Comparison of ENCODE assay signal across 12 cellular contexts in genomic region chr15:65086680-65087111, GRCh38. TPM values are rescaled to one million over a fixed set of nuclear protein-coding genes. Genes with fewer than 3 reads are reported as not detected.
DNase-seq lines count a peak whose midpoint lies in the region; ATAC-seq and TF ChIP-seq lines count a peak whose summit lies in the region.
"Had no signal": no experiment of that assay in that cellular context is flagged by ENCODE, and none has a peak within 500 bp of the region (broad histone marks: within the 10 kb centered on the region; RNA-seq: fewer than 3 reads in every experiment).

No MANE protein-coding gene starts in this region.

- DNase-seq in NCI-H82 (lab: John Stamatoyannopoulos, UW) (peak; percentile 65), NCI-H82 treated with DMSO at 0.1 percent for 48 hours (lab: John Stamatoyannopoulos, UW; ENCODE audit: unreplicated experiment) (no peak), SJSA1 (ENCODE audit: low read depth in 1 of 2, low spot score in 2 of 2) (peak; percentile 52 to 73), germinal center (ENCODE audit: low spot score) (peak; percentile 24), thyroid gland (no peak), COLO829 (ENCODE audit: low spot score) (no peak)
- DNase-seq: activated CD4-positive, alpha-beta memory T cell treated with anti-CD3 and anti-CD28 coated beads, Interleukin-2, amount 10 ng/mL, durations not matched to agents 7 days and 5 days; KG1; stimulated activated CD4-positive, alpha-beta T cell treated with anti-CD3 and anti-CD28 coated beads, Interleukin-1b, Interleukin-23, amount 100 ng/mL, for 48 hours had no signal

- H3K27me3 ChIP-seq in SJSA1 (replicated peaks) (no peaks in the 10 kb centered on the region), thyroid gland (no peaks in the 10 kb centered on the region)
- H3K27me3 ChIP-seq: cardiac muscle cell had no signal

- TF ChIP-seq POLR2A in thyroid gland (IDR thresholded peaks at IDR 0.05): no peak

- no peak overlapping the region for H3K4me3 ChIP-seq in SJSA1
- no peak overlapping the region for H3K4me3 ChIP-seq in thyroid gland (replicated peaks in 1 of 3)
- H3K4me3 ChIP-seq: cardiac muscle cell had no signal

- peak in 1 of 6 experiments; percentile 2 for TF ChIP-seq CTCF in thyroid gland (IDR thresholded peaks at IDR 0.05)

- H3K4me1 ChIP-seq in SJSA1 (replicated peaks) (peaks cover 84% of the 10 kb centered on the region), thyroid gland (peaks cover 62 to 85% of the 10 kb centered on the region in 2 donors)

- H3K36me3 ChIP-seq in SJSA1 (no peaks in the 10 kb centered on the region; the same call in 1 of the 2 replicates), thyroid gland (no peaks in the 10 kb centered on the region)
- H3K36me3 ChIP-seq: cardiac muscle cell had no signal

- H3K9me3 ChIP-seq in SJSA1 (replicated peaks) (no peaks in the 10 kb centered on the region), thyroid gland (no peaks in the 10 kb centered on the region)

- 72 to 79% methylated on average over 3 to 6 of the region's 6 CpGs for WGBS in thyroid gland, 2 donors

- H3K27ac ChIP-seq in SJSA1 (peak overlapping the region; percentile 89), thyroid gland (peak overlapping the region; percentile 84 to 97 (median 89))

- ATAC-seq in GM18858 (IDR thresholded peaks at IDR 0.05; ENCODE audit: unreplicated experiment) (no peak), GM21360 (IDR thresholded peaks at IDR 0.05; ENCODE audit: unreplicated experiment) (no peak)

- intact Hi-C loops in thyroid gland (cut with DNase I): no loop called here

RNA-seq across cellular contexts. Expression of gene KBTBD13, which starts 10.2 kb away (rescaled TPM):
- total RNA-seq in SJSA1 (2014; rRNA removed; shearing (Covaris generic)): not detected in 2 replicates
- total RNA-seq in thyroid gland: not detected
- total RNA-seq: activated CD4-positive, alpha-beta memory T cell treated with anti-CD3 and anti-CD28 coated beads, Interleukin-2, amount 10 ng/mL, durations not matched to agents 7 days and 5 days had no signal

RNA-seq across cellular contexts. Expression of gene RASL12, which starts 18.9 kb away (rescaled TPM):
- 175 and 181 TPM in 2 replicates for total RNA-seq in SJSA1 (2014; rRNA removed; shearing (Covaris generic))
- 10 to 100 TPM in 1 of 4 donors, 1 to 10 TPM in 3; 5.1 to 12.5 (median 7.7) TPM for total RNA-seq in thyroid gland
- total RNA-seq: activated CD4-positive, alpha-beta memory T cell treated with anti-CD3 and anti-CD28 coated beads, Interleukin-2, amount 10 ng/mL, durations not matched to agents 7 days and 5 days had no signal

RNA-seq across cellular contexts. Expression of gene UBAP1L, which starts 28.3 kb away (rescaled TPM):
- 0.38 and 0.87 TPM in 2 replicates for total RNA-seq in SJSA1 (2014; rRNA removed; shearing (Covaris generic))
- 10 to 100 TPM in 1 of 4 donors, 1 to 10 TPM in 3; 8.1 to 12.6 (median 8.8) TPM for total RNA-seq in thyroid gland

RNA-seq across cellular contexts. Expression of gene SLC51B, which starts 41.5 kb away (rescaled TPM):
- 1.1 TPM in 1 of 2 replicates, not detected in the other for total RNA-seq in SJSA1 (2014; rRNA removed; shearing (Covaris generic))
- not detected for total RNA-seq in thyroid gland
- total RNA-seq: activated CD4-positive, alpha-beta memory T cell treated with anti-CD3 and anti-CD28 coated beads, Interleukin-2, amount 10 ng/mL, durations not matched to agents 7 days and 5 days; cardiac muscle cell had no signal

RNA-seq across cellular contexts. Expression of gene PDCD7, which starts 46.9 kb away (rescaled TPM):
- 25.8 and 29.4 TPM in 2 replicates for total RNA-seq in SJSA1 (2014; rRNA removed; shearing (Covaris generic))
- 10 to 100 TPM; 27.5 to 43.4 (median 32.9) TPM for total RNA-seq in thyroid gland

Comparison
In these comparisons a context has a peak if more than half of its experiments do, and no peak if none do; other contexts are left out.
1. DNase-seq: peak in NCI-H82 (single experiment), SJSA1 (2 of 2) and germinal center (single experiment); none in NCI-H82 treated with DMSO at 0.1 percent for 48 hours (single experiment), thyroid gland (0 of 2) and COLO829 (single experiment).
2. RNA of gene RASL12, which starts 18.9 kb away (total RNA-seq): 175 to 181 TPM in SJSA1; 5.1 to 12.5 TPM in thyroid gland; every median in the first group is over 10 times any median in the second.